In the genomic region with DNA sequence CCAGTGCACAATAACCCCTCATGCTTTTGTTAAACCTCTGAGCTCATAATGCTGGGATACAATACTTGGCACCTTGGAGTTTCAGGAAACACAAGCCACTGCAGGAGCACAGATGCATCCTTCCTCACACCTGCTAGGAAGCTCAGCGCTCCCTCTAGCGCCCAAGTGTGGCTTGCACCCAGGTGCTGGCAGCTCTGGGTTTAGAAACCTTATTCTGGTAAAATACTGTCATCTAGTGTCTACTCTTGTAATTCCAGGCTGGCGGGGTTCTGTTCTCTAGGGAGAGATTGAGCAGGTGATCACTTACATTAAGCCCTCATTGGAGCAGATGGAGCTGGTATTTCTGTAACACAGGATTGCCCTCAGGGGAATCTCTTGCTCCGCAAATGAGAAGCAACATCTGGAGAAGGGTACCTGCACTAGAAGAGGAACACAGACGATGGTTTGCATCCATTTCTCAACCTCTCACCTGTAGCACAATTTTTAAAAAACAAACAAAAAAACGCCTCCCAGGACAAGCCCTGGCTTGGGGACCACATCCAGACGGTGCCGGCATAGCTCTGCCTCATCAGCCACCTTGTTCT, we compare ENCODE assay signal across 1 cellular context.
TF ChIP-seq lines count a peak whose summit lies in the region.

No MANE protein-coding gene starts in this region.

TF ChIP-seq in GM12878, 131 proteins besides CTCF, POLR2A, EP300 and RAD21:
- TF ChIP-seq, protein P1, sequence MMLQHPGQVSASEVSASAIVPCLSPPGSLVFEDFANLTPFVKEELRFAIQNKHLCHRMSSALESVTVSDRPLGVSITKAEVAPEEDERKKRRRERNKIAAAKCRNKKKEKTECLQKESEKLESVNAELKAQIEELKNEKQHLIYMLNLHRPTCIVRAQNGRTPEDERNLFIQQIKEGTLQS (IDR thresholded peaks at IDR 0.05; ENCODE audit: borderline replicate concordance, extremely low read depth, low read depth, low read length), result peak; percentile 43; the same call in 1 of the 2 replicates
- TF ChIP-seq ZNF622 (IDR thresholded peaks at IDR 0.05), result no peak
- TF ChIP-seq YY1 (IDR thresholded peaks at IDR 0.05; ENCODE audit: low read depth, low read length), result peak; percentile 78; the same call in 1 of the 2 replicates
- TF ChIP-seq SMC3 (IDR thresholded peaks at IDR 0.05; ENCODE audit: borderline replicate concordance, low read length), result peak; percentile 99
- TF ChIP-seq TCF3 (IDR thresholded peaks at IDR 0.05; ENCODE audit: borderline replicate concordance, insufficient read depth, low read depth, low read length), result peak; percentile 59; the same call in 1 of the 2 replicates
- TF ChIP-seq SPI1 (IDR thresholded peaks at IDR 0.05; ENCODE audit: borderline replicate concordance, insufficient read depth, low read depth, low read length), result no peak
- TF ChIP-seq ZNF592 (IDR thresholded peaks at IDR 0.05), result peak; percentile 90
- TF ChIP-seq CREB1 (IDR thresholded peaks at IDR 0.05; ENCODE audit: low read depth), result no peak
- 0 out of 2 replicates have a peak, but pooled peaks have one; percentile 28 for TF ChIP-seq NBN (IDR thresholded peaks at IDR 0.05)
- peak; percentile 61 for TF ChIP-seq RELA (IDR thresholded peaks at IDR 0.05; ENCODE audit: borderline replicate concordance, partially characterized antibody)
- 0 out of 2 replicates have a peak, but pooled peaks have one; percentile 35 for TF ChIP-seq FOXM1 (IDR thresholded peaks at IDR 0.05; ENCODE audit: low read depth, low read length)
- peak; percentile 16 to 40; a peak in 1 of 4 replicates for TF ChIP-seq BHLHE40 (IDR thresholded peaks at IDR 0.05; ENCODE audit: borderline replicate concordance in 1 of 2, low read depth in 2 of 2, low read length in 1 of 2)
- TF ChIP-seq RFX5 (IDR thresholded peaks at IDR 0.05; ENCODE audit: low read depth, low read length), result no peak
- TF ChIP-seq MTA2 (IDR thresholded peaks at IDR 0.05; ENCODE audit: low read depth), result no peak
- 0 out of 2 replicates have a peak, but pooled peaks have one; percentile 12 for TF ChIP-seq IKZF1 (conservative IDR thresholded peaks at IDR 0.05)
- TF ChIP-seq NRF1 (conservative IDR thresholded peaks at IDR 0.05; ENCODE audit: low read depth, low read length), result no peak
- TF ChIP-seq SMARCA5 (IDR thresholded peaks at IDR 0.05), result peak; percentile 88
- TF ChIP-seq YBX1 (IDR thresholded peaks at IDR 0.05), result no peak
- no peak for TF ChIP-seq SREBF2 (IDR thresholded peaks at IDR 0.05; ENCODE audit: low read length)
- TF ChIP-seq RUNX3 (IDR thresholded peaks at IDR 0.05; ENCODE audit: low read length), result peak; percentile 48
- TF ChIP-seq RB1 (IDR thresholded peaks at IDR 0.05; ENCODE audit: borderline replicate concordance), result peak; percentile 85; the same call in 1 of the 2 replicates
- peak; percentile 64; the same call in 1 of the 2 replicates for TF ChIP-seq TCF12 (IDR thresholded peaks at IDR 0.05; ENCODE audit: low read depth, low read length)
- TF ChIP-seq MEF2B (IDR thresholded peaks at IDR 0.05; ENCODE audit: partially characterized antibody, poor library complexity, severe bottlenecking), result peak; percentile 45
- no peak for TF ChIP-seq ZBTB11 (CRISPR knock-in tag; IDR thresholded peaks at IDR 0.05)
- peak; percentile 61; the same call in 1 of the 3 replicates for TF ChIP-seq POU2F2 (IDR thresholded peaks at IDR 0.05; ENCODE audit: borderline replicate concordance, low read depth, low read length)
